Comparison of ENCODE assay signal across 16 cellular contexts in genomic region chr20:37598611-37599342, GRCh38.
DNase-seq lines count a peak whose midpoint lies in the region; ATAC-seq and TF ChIP-seq lines count a peak whose summit lies in the region.
"Had no signal": no experiment of that assay in that cellular context is flagged by ENCODE, and none has a peak within 500 bp of the region (broad histone marks: within the 10 kb centered on the region; RNA-seq: fewer than 3 reads in every experiment).

No MANE protein-coding gene starts in this region.

- H3K4me1 Mint-ChIP-seq in mesothelial cell of epicardium: peaks cover 27% of the 10 kb centered on the region

- WGBS in esophagus squamous epithelium, 2 donors: 22 to 47% methylated on average over 8 of the region's 8 CpGs

- H3K9me3 Mint-ChIP-seq in mesothelial cell of epicardium: no peaks in the 10 kb centered on the region
- H3K9me3 Mint-ChIP-seq: T-helper 2 cell treated with Interferon-gamma antibody and Interleukin-4, amounts not matched to agents 5 μg/mL and 100 μg/mL, for 36 hours had no signal

- no peak for TF ChIP-seq CTCF in HEK293 (tag by site-specific recombination; IDR thresholded peaks at IDR 0.05)
- no peak for TF ChIP-seq CTCF in mesothelial cell of epicardium (IDR thresholded peaks at IDR 0.05; ENCODE audit: unreplicated experiment)
- no peak for TF ChIP-seq CTCF in esophagus squamous epithelium (IDR thresholded peaks at IDR 0.05)

- peak overlapping the region; percentile 47 for H3K27ac Mint-ChIP-seq in mesothelial cell of epicardium
- H3K27ac Mint-ChIP-seq: T-helper 2 cell treated with Interferon-gamma antibody and Interleukin-4, amounts not matched to agents 5 μg/mL and 100 μg/mL, for 36 hours had no signal

- DNase-seq in Ammon's horn (ENCODE audit: low spot score) (peak; percentile 40), mesothelial cell of epicardium (ENCODE audit: low spot score in 2 of 2, unreplicated experiment in 2 of 2) (no peak), esophagus squamous epithelium (lab: John Stamatoyannopoulos, UW) (no peak)
- no peak for DNase-seq in activated T-cell treated with anti-CD3 and anti-CD28 coated beads, Interleukin-2, amount 50 U/mL, for 1 hour
- DNase-seq in stimulated activated CD4-positive, alpha-beta T cell treated with anti-CD3 and anti-CD28 coated beads, Interleukin-2, amount 100 ng/mL, for 48 hours: no peak
- DNase-seq: activated effector memory CD4-positive, alpha-beta T cell treated with Interleukin-2 at 50 U/mL for 16 hours; amniotic stem cell; KG1; left ventricle myocardium inferior; Right ventricle myocardium superior had no signal

- ATAC-seq in HG02759 (IDR thresholded peaks at IDR 0.05; ENCODE audit: unreplicated experiment): no peak

- peaks cover 0 to 61% (median 0%) of the 10 kb centered on the region in 4 donors for H3K27me3 ChIP-seq in esophagus squamous epithelium

- H3K4me3 ChIP-seq in HEK293 (ENCODE audit: low read depth, low read length) (no peak overlapping the region), esophagus squamous epithelium (no peak overlapping the region)
- H3K4me3 ChIP-seq: left ventricle myocardium inferior had no signal

- peaks cover 44% of the 10 kb centered on the region for H3K27me3 Mint-ChIP-seq in mesothelial cell of epicardium (ENCODE audit: low read depth)

- no peaks in the 10 kb centered on the region for H3K4me1 ChIP-seq in HEK293 (ENCODE audit: control insufficient read depth, insufficient read depth, low read length)
- H3K4me1 ChIP-seq in esophagus squamous epithelium: peaks cover 0 to 15% (median 0%) of the 10 kb centered on the region in 3 donors
- H3K4me1 ChIP-seq: parathyroid adenoma had no signal

- POLR2A ChIA-PET in HEK293 (lab: Yijun Ruan, JAX): no interaction called here

- H3K9me3 ChIP-seq in HEK293 (ENCODE audit: control insufficient read depth, insufficient read depth, low read depth, low read length) (no peaks in the 10 kb centered on the region), esophagus squamous epithelium (no peaks in the 10 kb centered on the region)
- H3K9me3 ChIP-seq: left ventricle myocardium inferior had no signal

- H3K27ac ChIP-seq in HEK293 (ENCODE audit: extremely low read depth, low read depth, low read length) (no peak overlapping the region), angular gyrus (ENCODE audit: low read depth, low read length) (peak overlapping the region; percentile 85), esophagus squamous epithelium (no peak overlapping the region)
- H3K27ac ChIP-seq: HL-60, left ventricle myocardium inferior, parathyroid adenoma had no signal

- no peaks in the 10 kb centered on the region for H3K36me3 Mint-ChIP-seq in mesothelial cell of epicardium

- no peak for TF ChIP-seq POLR2A in esophagus squamous epithelium (IDR thresholded peaks at IDR 0.05)

- intact Hi-C loops in esophagus squamous epithelium (cut with DNase I): no loop called here

- no peaks in the 10 kb centered on the region for H3K36me3 ChIP-seq in HEK293 (ENCODE audit: control insufficient read depth in 2 of 2, insufficient read depth in 1 of 2, low read length in 2 of 2)
- H3K36me3 ChIP-seq in esophagus squamous epithelium: no peaks in the 10 kb centered on the region
- H3K36me3 ChIP-seq: left ventricle myocardium inferior had no signal

- CTCF ChIA-PET in HEK293 (lab: Yijun Ruan, JAX): interaction anchor here (0.8 to 1.1 kb wide), 2 partner anchors 17 to 35 kb away, joined by 3 to 5 read pairs; no protein-coding TSS in a partner anchor

- peak overlapping the region; percentile 0 for H3K4me3 Mint-ChIP-seq in mesothelial cell of epicardium
- H3K4me3 Mint-ChIP-seq: T-helper 2 cell treated with Interferon-gamma antibody and Interleukin-4, amounts not matched to agents 5 μg/mL and 100 μg/mL, for 36 hours had no signal

TF ChIP-seq in HEK293, 187 proteins besides CTCF, POLR2A, EP300 and RAD21:
- 0 out of 2 replicates have a peak, but pooled peaks have one; percentile 14 for TF ChIP-seq ZFHX2 (tag by site-specific recombination; conservative IDR thresholded peaks at IDR 0.05)
- TF ChIP-seq ZSCAN16 (tag by site-specific recombination; IDR thresholded peaks at IDR 0.05): no peak
- TF ChIP-seq ZNF133 (tag by site-specific recombination; IDR thresholded peaks at IDR 0.05): no peak
- TF ChIP-seq, protein P1, sequence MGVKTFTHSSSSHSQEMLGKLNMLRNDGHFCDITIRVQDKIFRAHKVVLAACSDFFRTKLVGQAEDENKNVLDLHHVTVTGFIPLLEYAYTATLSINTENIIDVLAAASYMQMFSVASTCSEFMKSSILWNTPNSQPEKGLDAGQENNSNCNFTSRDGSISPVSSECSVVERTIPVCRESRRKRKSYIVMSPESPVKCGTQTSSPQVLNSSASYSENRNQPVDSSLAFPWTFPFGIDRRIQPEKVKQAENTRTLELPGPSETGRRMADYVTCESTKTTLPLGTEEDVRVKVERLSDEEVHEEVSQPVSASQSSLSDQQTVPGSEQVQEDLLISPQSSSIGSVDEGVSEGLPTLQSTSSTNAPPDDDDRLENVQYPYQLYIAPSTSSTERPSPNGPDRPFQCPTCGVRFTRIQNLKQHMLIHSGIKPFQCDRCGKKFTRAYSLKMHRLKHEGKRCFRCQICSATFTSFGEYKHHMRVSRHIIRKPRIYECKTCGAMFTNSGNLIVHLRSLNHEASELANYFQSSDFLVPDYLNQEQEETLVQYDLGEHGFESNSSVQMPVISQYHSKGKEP (tag by site-specific recombination; IDR thresholded peaks at IDR 0.05): no peak
- TF ChIP-seq EGR2 (tag by site-specific recombination; IDR thresholded peaks at IDR 0.05; ENCODE audit: low read depth): no peak
- no peak for TF ChIP-seq ZNF2 (tag by site-specific recombination; IDR thresholded peaks at IDR 0.05)
